21 cellular contexts compared by ENCODE assay signal in genomic region chr20:36538026-36538764, GRCh38. TPM values are rescaled to one million over a fixed set of nuclear protein-coding genes. Genes with fewer than 3 reads are reported as not detected.
A peak's percentile ranks its signal among the peaks of the same experiment; 100 is the strongest.
DNase-seq lines count a peak whose midpoint lies in the region; ATAC-seq and TF ChIP-seq lines count a peak whose summit lies in the region.
"Had no signal": no experiment of that assay in that cellular context is flagged by ENCODE, and none has a peak within 500 bp of the region (broad histone marks: within the 10 kb centered on the region; RNA-seq: fewer than 3 reads in every experiment).

No MANE protein-coding gene starts in this region.

- H3K36me3 ChIP-seq in fibroblast of lung (ENCODE audit: control insufficient read depth, insufficient read depth, low read length) (no peaks in the 10 kb centered on the region), vagina (no peaks in the 10 kb centered on the region)
- H3K36me3 ChIP-seq: colonic mucosa, right lobe of liver had no signal

- intact Hi-C loops in right cardiac atrium (cut with DNase I): no loop called here
- intact Hi-C loops in left ventricle myocardium superior (cut with micrococcal nuclease): no loop called here
- intact Hi-C loops in vagina (cut with DNase I): no loop called here

- H3K27ac ChIP-seq in right cardiac atrium (ENCODE audit: low read length) (peak overlapping the region; percentile 25), fibroblast of lung (ENCODE audit: insufficient read depth, low read length) (no peak overlapping the region), vagina (peak overlapping the region; percentile 37)
- H3K27ac ChIP-seq: colonic mucosa, HL-60, PC-9, right lobe of liver had no signal

- no peak overlapping the region for H3K4me2 ChIP-seq in fibroblast of lung (ENCODE audit: extremely low read depth, insufficient read depth, low read length)
- H3K4me2 ChIP-seq: PC-9 had no signal

- H4K20me1 ChIP-seq in fibroblast of lung (ENCODE audit: control insufficient read depth, extremely low read depth, insufficient read depth, low read length): no peaks in the 10 kb centered on the region

- H3K4me3 ChIP-seq in right cardiac atrium (ENCODE audit: low read length): no peak overlapping the region
- no peak overlapping the region for H3K4me3 ChIP-seq in fibroblast of lung (replicated peaks in 1 of 4; ENCODE audit: control extremely low read depth in 1 of 4, insufficient read depth in 1 of 4, low read depth in 3 of 4, low read length in 4 of 4)
- H3K4me3 ChIP-seq in vagina: no peak overlapping the region
- H3K4me3 ChIP-seq: colonic mucosa, PC-9, right lobe of liver had no signal

- TF ChIP-seq CTCF in fibroblast of lung (conservative IDR thresholded peaks at IDR 0.05 in 1 of 2, IDR thresholded peaks at IDR 0.05 in 1 of 2; ENCODE audit: low read depth in 1 of 2, low read length in 2 of 2) (no peak), vagina (IDR thresholded peaks at IDR 0.05) (no peak)

- TF ChIP-seq POLR2A in vagina (IDR thresholded peaks at IDR 0.05): no peak

- WGBS in right cardiac atrium: 61% methylated on average over 12 of the region's 12 CpGs

- peaks cover 18% of the 10 kb centered on the region for H3K79me2 ChIP-seq in fibroblast of lung (ENCODE audit: control insufficient read depth, insufficient read depth, low read length)

- H3K9me3 ChIP-seq in right cardiac atrium (ENCODE audit: control insufficient read depth, low read length): no peaks in the 10 kb centered on the region
- H3K9me3 ChIP-seq in fibroblast of lung (ENCODE audit: control insufficient read depth, insufficient read depth, low read depth, low read length): no peaks in the 10 kb centered on the region
- no peaks in the 10 kb centered on the region for H3K9me3 ChIP-seq in vagina
- H3K9me3 ChIP-seq: colonic mucosa, right lobe of liver had no signal

- no peak overlapping the region for H2AFZ ChIP-seq in fibroblast of lung (ENCODE audit: low read length)
- H2AFZ ChIP-seq: PC-9 had no signal

- DNase-seq in right cardiac atrium: peak in 1 of 3 donors; percentile 27
- DNase-seq in left ventricle myocardium superior: no peak
- peak; percentile 65 to 81 for DNase-seq in fibroblast of lung (ENCODE audit: low read depth in 2 of 2)
- peak; percentile 60 for DNase-seq in pulmonary artery endothelial cell (ENCODE audit: low read depth, low spot score)
- no peak for DNase-seq in vagina (ENCODE audit: extremely low spot score in 2 of 2)
- no peak for DNase-seq in NCI-H345 treated with DMSO at 0.1 percent for 48 hours (lab: John Stamatoyannopoulos, UW; ENCODE audit: unreplicated experiment)
- DNase-seq in activated CD4-positive, alpha-beta T cell treated with anti-CD3 and anti-CD28 coated beads, Interleukin-2, amount 50 U/mL, for 48 hours: no peak
- DNase-seq: activated naive CD8-positive, alpha-beta T cell treated with anti-CD3 and anti-CD28 coated beads, Interleukin-2, amount 50 U/mL, for 24 hours; activated T-cell treated with anti-CD3 and anti-CD28 coated beads, Interleukin-2, amount 50 U/mL, for 4 hours; CD4-positive, alpha-beta T cell; colonic mucosa; DMS79 treated with DMSO at 0.1 percent for 48 hours; mammary epithelial cell; NCI-H524 treated with DMSO at 0.1 percent for 48 hours; nephron progenitor cell; PC-9; right lobe of liver had no signal

- H3K4me1 ChIP-seq in right cardiac atrium (ENCODE audit: control insufficient read depth, insufficient read depth, low read length): peaks cover 4% of the 10 kb centered on the region
- peaks cover 9% of the 10 kb centered on the region for H3K4me1 ChIP-seq in fibroblast of lung (ENCODE audit: control insufficient read depth, extremely low read depth, insufficient read depth, low read length)
- H3K4me1 ChIP-seq in vagina: peaks cover 16% of the 10 kb centered on the region
- H3K4me1 ChIP-seq: colonic mucosa, right lobe of liver had no signal

- H3K9ac ChIP-seq in fibroblast of lung (ENCODE audit: insufficient read depth, low read length): no peak overlapping the region

- H3K27me3 ChIP-seq in right cardiac atrium (ENCODE audit: control insufficient read depth, insufficient read depth) (no peaks in the 10 kb centered on the region), fibroblast of lung (ENCODE audit: control insufficient read depth, insufficient read depth, low read length) (no peaks in the 10 kb centered on the region), vagina (no peaks in the 10 kb centered on the region)
- H3K27me3 ChIP-seq: colonic mucosa, right lobe of liver had no signal

- ATAC-seq in right cardiac atrium: no peak
- ATAC-seq in left ventricle myocardium superior: no peak
- ATAC-seq in GM21529 (IDR thresholded peaks at IDR 0.05; ENCODE audit: unreplicated experiment): no peak
- ATAC-seq: activated naive CD8-positive, alpha-beta T cell treated with anti-CD3 and anti-CD28 coated beads, Interleukin-2, amount 50 U/mL, for 24 hours; activated T-cell treated with anti-CD3 and anti-CD28 coated beads, Interleukin-2, amount 50 U/mL, for 4 hours; esophagus mucosa; right lobe of liver; stimulated activated memory B cell treated with anti-CD40 and anti-IgM and Interleukin-4, amounts not matched to agents 10 μg/mL and 1 μg/mL and 100 μg/mL, for 72 hours had no signal

RNA-seq across cellular contexts. Expression of gene MYL9, which starts 3.1 kb away (rescaled TPM):
- total RNA-seq in right cardiac atrium (1,000 to 10,000 TPM; 1,717 to 2,567 (median 2,144) TPM), left ventricle myocardium superior (1,967 TPM), fibroblast of lung (9.2 and 25.4 TPM in 2 replicates), pulmonary artery endothelial cell (1.3 and 2.0 TPM in 2 replicates), vagina (246 TPM)
- polyA plus RNA-seq in right cardiac atrium (1,393 TPM), fibroblast of lung (178 and 457 TPM in 2 replicates)
- 663 and 2,310 TPM in 2 replicates for polyA plus RNA-seq in fibroblast of lung (2012)
- polyA minus RNA-seq in fibroblast of lung (ENCODE audit: low replicate concordance): 227 and 815 TPM in 2 replicates
- total RNA-seq: CD4-positive, alpha-beta T cell had no signal

RNA-seq across cellular contexts. Expression of gene TGIF2, which starts 35.2 kb away (rescaled TPM):
- 10 to 100 TPM in 2 of 4 donors, 1 to 10 TPM in 2; 9.9 to 13.4 (median 10.1) TPM for total RNA-seq in right cardiac atrium
- polyA plus RNA-seq in right cardiac atrium: 4.9 TPM
- 7.6 TPM for total RNA-seq in left ventricle myocardium superior
- total RNA-seq in fibroblast of lung: 3.8 and 5.6 TPM in 2 replicates
- 5.9 and 9.9 TPM in 2 replicates for polyA plus RNA-seq in fibroblast of lung
- 3.6 and 5.7 TPM in 2 replicates for polyA plus RNA-seq in fibroblast of lung (2012)
- 8.9 and 9.7 TPM in 2 replicates for polyA minus RNA-seq in fibroblast of lung (ENCODE audit: low replicate concordance)
- total RNA-seq in pulmonary artery endothelial cell: 17.4 and 20.9 TPM in 2 replicates
- 9.3 TPM for total RNA-seq in vagina

Comparison
In these comparisons a context has a peak if more than half of its experiments do, and no peak if none do; other contexts are left out.
1. DNase-seq: peak in fibroblast of lung (2 of 2) and pulmonary artery endothelial cell (single experiment); none in left ventricle myocardium superior (single experiment), vagina (0 of 2), NCI-H345 treated with DMSO at 0.1 percent for 48 hours (single experiment) and activated CD4-positive, alpha-beta T cell treated with anti-CD3 and anti-CD28 coated beads, Interleukin-2, amount 50 U/mL, for 48 hours (0 of 2).